20 cellular contexts compared by ENCODE assay signal in the genomic region with DNA sequence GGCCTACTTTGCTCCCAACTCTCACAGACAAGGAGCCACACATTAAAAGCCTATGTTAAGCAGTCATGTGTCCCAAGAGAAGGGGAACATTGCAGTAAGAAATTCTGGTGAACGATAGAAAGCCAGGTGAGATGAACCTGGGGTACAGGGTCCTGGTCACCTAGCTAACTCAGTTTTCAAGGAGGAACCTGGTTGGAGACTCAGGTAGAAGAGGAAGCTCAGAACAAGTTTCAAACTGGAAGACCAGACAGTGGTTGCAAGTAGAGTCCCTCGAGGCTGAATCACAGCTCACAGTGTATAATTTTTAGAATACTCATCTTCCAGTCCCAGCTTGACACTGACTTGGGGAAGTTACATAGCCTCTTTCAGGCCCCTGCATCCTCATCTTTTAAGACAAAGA. TPM values are rescaled to one million over a fixed set of nuclear protein-coding genes. Genes with fewer than 3 reads are reported as not detected.
DNase-seq lines count a peak whose midpoint lies in the region; ATAC-seq, FAIRE-seq and TF ChIP-seq lines count a peak whose summit lies in the region.
"Had no signal": no experiment of that assay in that cellular context is flagged by ENCODE, and none has a peak within 500 bp of the region (broad histone marks: within the 10 kb centered on the region; RNA-seq: fewer than 3 reads in every experiment).

No MANE protein-coding gene starts in this region.

- CTCF ChIA-PET in naive thymus-derived CD4-positive, alpha-beta T cell (lab: Charles Lee) = interaction anchor here (6.5 kb wide), 1 partner anchor 347 kb away, joined by 46 read pairs; no protein-coding TSS in a partner anchor

- POLR2A ChIA-PET in naive thymus-derived CD4-positive, alpha-beta T cell (lab: Charles Lee) = no interaction called here

- ATAC-seq in naive thymus-derived CD4-positive, alpha-beta T cell = peak; percentile 38
- ATAC-seq: left ventricle myocardium superior had no signal

- in situ Hi-C loops in GM13977 (cut with MboI; ENCODE audit: low pct_unique_long_range_greater_than_20kb, low sequenced_read_pairs, unreplicated experiment) = loop anchor here (10.0 to 25.0 kb wide), 2 partner anchors 347 to 530 kb away; no protein-coding TSS in a partner anchor
- in situ Hi-C loops in GM23248 (cut with MboI) = loop anchor here (10.0 to 25.0 kb wide), 2 partner anchors 347 to 530 kb away; no protein-coding TSS in a partner anchor

- no peaks in the 10 kb centered on the region for H3K9me3 Mint-ChIP-seq in naive thymus-derived CD4-positive, alpha-beta T cell
- H3K9me3 Mint-ChIP-seq: activated naive CD8-positive, alpha-beta T cell treated with anti-CD3 and anti-CD28 coated beads, Interleukin-2, amount 10 ng/mL, durations not matched to agents 7 days and 5 days; nephron had no signal

- H3F3A ChIP-seq in GM23248 (ENCODE audit: insufficient read depth) = no peaks in the 10 kb centered on the region

- no peak overlapping the region for H3K27ac ChIP-seq in GM23248
- H3K27ac ChIP-seq in naive thymus-derived CD4-positive, alpha-beta T cell (ENCODE audit: low read depth, low read length) = no peak overlapping the region
- H3K27ac ChIP-seq in kidney (ENCODE audit: low read depth in 2 of 2, low read length in 2 of 2) = no peak overlapping the region
- H3K27ac ChIP-seq: C4-2B, cardiac muscle cell, PC-9, thyroid gland had no signal

- H3K36me3 ChIP-seq in GM23248 (ENCODE audit: low read depth) (no peaks in the 10 kb centered on the region), kidney (ENCODE audit: control insufficient read depth in 1 of 2, insufficient read depth in 2 of 2, low read length in 2 of 2) (no peaks in the 10 kb centered on the region)
- H3K36me3 ChIP-seq in naive thymus-derived CD4-positive, alpha-beta T cell (ENCODE audit: control insufficient read depth in 2 of 3, insufficient read depth in 3 of 3, low read length in 3 of 3) = no peaks in the 10 kb centered on the region
- H3K36me3 ChIP-seq: cardiac muscle cell, thyroid gland had no signal

- no peaks in the 10 kb centered on the region for H3K79me2 ChIP-seq in GM23248 (ENCODE audit: insufficient read depth)

- intact Hi-C loops in naive thymus-derived CD4-positive, alpha-beta T cell (cut with micrococcal nuclease) = loop anchor here in 1 of 2 donors (10.0 kb wide), 1 partner anchor 177 kb away; no protein-coding TSS in a partner anchor
- intact Hi-C loops in kidney (cut with DNase I) = loop anchor here (5.0 kb wide), 1 partner anchor 345 kb away; no protein-coding TSS in a partner anchor

- DNase-seq in GM13977 (ENCODE audit: low spot score) = peak; percentile 19
- DNase-seq in GM23248 = peak; percentile 26
- DNase-seq in NAMALWA (ENCODE audit: low spot score) = peak; percentile 45
- no peak for DNase-seq in naive thymus-derived CD4-positive, alpha-beta T cell
- DNase-seq in activated CD4-positive, alpha-beta T cell treated with anti-CD3 and anti-CD28 coated beads, Interleukin-2, amount 50 U/mL, for 1 hour = no peak
- no peak for DNase-seq in kidney
- no peak for DNase-seq in D721Med (ENCODE audit: insufficient read length, low spot score)
- DNase-seq: activated naive CD8-positive, alpha-beta T cell treated with anti-CD3 and anti-CD28 coated beads, Interleukin-2, amount 10 ng/mL, durations not matched to agents 7 days and 5 days; activated T-cell treated with anti-CD3 and anti-CD28 coated beads for 4 hours; DND-41; effector memory CD4-positive, alpha-beta T cell; left ventricle myocardium superior; PC-9; stimulated activated CD4-positive, alpha-beta T cell treated with anti-CD3 and anti-CD28 coated beads, Interleukin-2, amount 100 ng/mL, for 24 hours; stimulated activated CD8-positive, alpha-beta memory T cell treated with anti-CD3 and anti-CD28 coated beads, Interleukin-4, amount 100 ng/mL, for 48 hours; thyroid gland had no signal

- FAIRE-seq in kidney (lab: Jason Lieb, UNC) (no peak), D721Med (lab: Jason Lieb, UNC) (no peak)
- FAIRE-seq: H54 had no signal

- peaks cover 0 to 3% (median 0%) of the 10 kb centered on the region in 7 donors for H3K4me1 Mint-ChIP-seq in naive thymus-derived CD4-positive, alpha-beta T cell
- H3K4me1 Mint-ChIP-seq: nephron had no signal

- H3K4me3 ChIP-seq in GM23248 (no peak overlapping the region), kidney (ENCODE audit: low read length in 2 of 2) (no peak overlapping the region)
- no peak overlapping the region for H3K4me3 ChIP-seq in naive thymus-derived CD4-positive, alpha-beta T cell (ENCODE audit: low read length)
- H3K4me3 ChIP-seq: cardiac muscle cell, PC-9, thyroid gland had no signal

- no peaks in the 10 kb centered on the region for H3K27me3 ChIP-seq in GM23248 (replicated peaks; ENCODE audit: insufficient read depth)
- H3K27me3 ChIP-seq in naive thymus-derived CD4-positive, alpha-beta T cell (ENCODE audit: control insufficient read depth in 2 of 2, insufficient read depth in 2 of 2, low read length in 2 of 2) = no peaks in the 10 kb centered on the region
- H3K27me3 ChIP-seq: cardiac muscle cell, thyroid gland had no signal

- TF ChIP-seq CTCF in GM13977 (IDR thresholded peaks at IDR 0.05; ENCODE audit: extremely low read depth, insufficient read depth, missing control alignments) (no peak), kidney (IDR thresholded peaks at IDR 0.05; ENCODE audit: borderline replicate concordance, extremely low read depth, insufficient read depth) (no peak), D721Med (IDR thresholded peaks at IDR 0.05; ENCODE audit: insufficient read depth, missing control alignments) (no peak)

- WGBS in GM23248 (ENCODE audit: low coverage in 1 of 2, low lambda C conversion rate in 2 of 2, missing lambda C conversion rate in 2 of 2), 2 experiments = 92 to 96% methylated on average over 2 of the region's 2 CpGs

- no peaks in the 10 kb centered on the region for H4K20me1 ChIP-seq in GM23248 (ENCODE audit: insufficient read depth)

- H3K9ac ChIP-seq in GM23248 (no peak overlapping the region), kidney (ENCODE audit: low read length in 2 of 2) (no peak overlapping the region)

- no peak overlapping the region for H3K4me3 Mint-ChIP-seq in naive thymus-derived CD4-positive, alpha-beta T cell
- H3K4me3 Mint-ChIP-seq: activated naive CD8-positive, alpha-beta T cell treated with anti-CD3 and anti-CD28 coated beads, Interleukin-2, amount 10 ng/mL, durations not matched to agents 7 days and 5 days; nephron had no signal

- no peaks in the 10 kb centered on the region for H3K27me3 Mint-ChIP-seq in naive thymus-derived CD4-positive, alpha-beta T cell

- no peak overlapping the region for H3K4me2 ChIP-seq in GM23248 (ENCODE audit: unreplicated experiment)
- H3K4me2 ChIP-seq: PC-9 had no signal

- H3K9me3 ChIP-seq in GM23248 (ENCODE audit: low read depth) (no peaks in the 10 kb centered on the region), kidney (ENCODE audit: control insufficient read depth in 1 of 2, low read length in 2 of 2) (no peaks in the 10 kb centered on the region)
- H3K9me3 ChIP-seq in naive thymus-derived CD4-positive, alpha-beta T cell (ENCODE audit: control insufficient read depth in 2 of 3, low read length in 3 of 3) = no peaks in the 10 kb centered on the region
- H3K9me3 ChIP-seq: thyroid gland had no signal

- H3K27ac Mint-ChIP-seq in naive thymus-derived CD4-positive, alpha-beta T cell = no peak overlapping the region
- H3K27ac Mint-ChIP-seq: activated naive CD8-positive, alpha-beta T cell treated with anti-CD3 and anti-CD28 coated beads, Interleukin-2, amount 10 ng/mL, durations not matched to agents 7 days and 5 days; nephron had no signal

- H3K4me1 ChIP-seq in GM23248 (ENCODE audit: insufficient read depth) = 0 out of 2 replicates have a peak, but pooled peaks cover 3% of the 10 kb centered on the region
- peaks cover 0 to 10% of the 10 kb centered on the region in 2 donors for H3K4me1 ChIP-seq in naive thymus-derived CD4-positive, alpha-beta T cell (ENCODE audit: control insufficient read depth in 2 of 2, insufficient read depth in 2 of 2, low read length in 2 of 2)
- H3K4me1 ChIP-seq in kidney (ENCODE audit: control insufficient read depth in 1 of 2, insufficient read depth in 1 of 2, low read depth in 1 of 2, low read length in 2 of 2) = peaks cover 0 to 2% of the 10 kb centered on the region in 2 donors

- H2AFZ ChIP-seq in GM23248 = no peak overlapping the region
- H2AFZ ChIP-seq: PC-9 had no signal

- H3K9me2 ChIP-seq in GM23248 (ENCODE audit: insufficient read depth) = no peaks in the 10 kb centered on the region

- no peaks in the 10 kb centered on the region for H3K36me3 Mint-ChIP-seq in naive thymus-derived CD4-positive, alpha-beta T cell
- H3K36me3 Mint-ChIP-seq: activated naive CD8-positive, alpha-beta T cell treated with anti-CD3 and anti-CD28 coated beads, Interleukin-2, amount 10 ng/mL, durations not matched to agents 7 days and 5 days had no signal

RNA-seq across cellular contexts. Expression of a gene that starts 45.6 kb away (rescaled TPM):
- 0.54 and 0.63 TPM in 2 replicates for total RNA-seq in GM23248 (2014; rRNA removed; shearing (Covaris generic))
- 0.14 TPM in 2 replicates for polyA plus RNA-seq in GM23248 (2016; fragmentation: Nextera tagmentation; extraction: Ambion mirVana)
- total RNA-seq in naive thymus-derived CD4-positive, alpha-beta T cell = 10 to 100 TPM in 1 of 5 experiments, 1 to 10 TPM in 3, under 1 TPM in 1; 0.29 to 12.7 (median 3.4) TPM
- polyA plus RNA-seq in naive thymus-derived CD4-positive, alpha-beta T cell = under 1 TPM; 0.37 TPM
- total RNA-seq in kidney = 3.7 TPM
- polyA plus RNA-seq in kidney (ENCODE audit: insufficient read depth, low read depth, low replicate concordance) = 2.7 TPM

Comparison
In these comparisons a context has a peak if more than half of its experiments do, and no peak if none do; other contexts are left out.
1. DNase-seq: peak in GM13977 (single experiment), GM23248 (single experiment) and NAMALWA (single experiment); none in naive thymus-derived CD4-positive, alpha-beta T cell (0 of 9), activated CD4-positive, alpha-beta T cell treated with anti-CD3 and anti-CD28 coated beads, Interleukin-2, amount 50 U/mL, for 1 hour (single experiment), kidney (single experiment) and D721Med (single experiment).